In the genomic region with DNA sequence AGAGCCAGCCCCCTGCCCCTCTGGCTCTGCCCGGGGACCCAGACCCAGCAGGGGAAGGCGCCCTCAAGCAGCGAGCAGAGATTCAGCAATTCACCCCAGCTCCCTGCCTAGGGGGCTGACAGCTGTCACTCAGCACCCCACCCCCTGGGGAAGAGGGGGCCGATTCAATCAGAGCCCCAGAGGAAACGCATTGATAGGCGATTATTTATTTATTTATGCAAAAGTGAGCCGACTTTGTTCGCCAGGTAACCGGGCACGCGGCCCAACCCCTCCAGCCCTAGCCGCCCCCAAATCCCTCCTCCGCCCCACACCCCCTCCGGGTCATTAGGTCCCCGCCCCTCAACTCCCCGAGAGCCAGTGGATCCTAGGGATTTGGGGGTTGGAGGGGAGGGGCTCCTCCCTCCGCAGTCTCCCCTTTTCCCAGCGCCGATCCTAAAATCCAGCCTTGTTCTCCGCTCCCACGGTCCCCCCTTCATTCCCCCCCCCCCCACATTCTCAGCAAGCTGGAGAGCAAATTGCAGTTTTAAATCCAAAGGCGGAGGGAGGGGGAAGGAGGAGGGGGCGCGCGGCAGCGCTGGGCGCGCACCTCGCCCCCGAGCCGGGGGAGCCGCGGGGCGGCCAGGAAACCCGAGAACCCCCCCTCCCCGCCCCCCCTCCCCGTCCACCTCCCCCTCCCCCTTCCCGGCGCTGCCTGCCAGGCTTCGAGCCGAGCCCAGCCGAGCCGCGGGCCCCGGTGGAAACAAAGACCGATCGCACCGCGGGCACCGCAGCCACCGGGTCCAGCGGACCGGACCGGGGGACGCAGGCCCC, we compare ENCODE assay signal across 8 cellular contexts. TPM values are rescaled to one million over a fixed set of nuclear protein-coding genes. Genes with fewer than 3 reads are reported as not detected.
DNase-seq lines count a peak whose midpoint lies in the region; ATAC-seq and TF ChIP-seq lines count a peak whose summit lies in the region.

No MANE protein-coding gene starts in this region.

- peak overlapping the region in 1 of 2 donors; percentile 45 for H3K27ac Mint-ChIP-seq in activated naive CD4-positive, alpha-beta T cell treated with anti-CD3 and anti-CD28 coated beads, Interleukin-2, amount 50 U/mL, for 72 hours

- peak overlapping the region; percentile 91 for H3K27ac ChIP-seq in cingulate gyrus (ENCODE audit: low read depth, low read length)
- peak overlapping the region; percentile 83 to 88 for H3K27ac ChIP-seq in left lung
- H3K27ac ChIP-seq in temporal lobe (ENCODE audit: low read depth, low read length), result peak overlapping the region; percentile 78

- peak; percentile 33 for DNase-seq in activated naive CD4-positive, alpha-beta T cell treated with Interleukin-2 at 50 U/mL for 16 hours
- DNase-seq in activated naive CD4-positive, alpha-beta T cell treated with anti-CD3 and anti-CD28 coated beads, Interleukin-2, amount 50 U/mL, for 72 hours (ENCODE audit: low spot score in 2 of 2), result no peak
- DNase-seq in left lung, result peak in 1 of 2 donors; percentile 88
- DNase-seq in GM19240 (ENCODE audit: insufficient read length, low spot score), result no peak
- no peak for DNase-seq in COLO829 (ENCODE audit: low spot score)

- no peaks in the 10 kb centered on the region for H3K36me3 Mint-ChIP-seq in activated naive CD4-positive, alpha-beta T cell treated with anti-CD3 and anti-CD28 coated beads, Interleukin-2, amount 50 U/mL, for 72 hours

- intact Hi-C loops in left lung (cut with DNase I), result loop anchor here in 1 of 2 donors (5.0 kb wide), 1 partner anchor 45 kb away; no protein-coding TSS in a partner anchor

- no peaks in the 10 kb centered on the region for H3K9me3 ChIP-seq in left lung

- ATAC-seq in activated naive CD4-positive, alpha-beta T cell treated with anti-CD3 and anti-CD28 coated beads, Interleukin-2, amount 50 U/mL, for 72 hours, result no peak
- ATAC-seq in SK-N-SH treated with all-trans-retinoic acid at 6 μM for 48 hours, result 0 out of 3 replicates have a peak, but pooled peaks have one; percentile 1
- peak; percentile 43 for ATAC-seq in left lung

- H3K9me3 Mint-ChIP-seq in activated naive CD4-positive, alpha-beta T cell treated with anti-CD3 and anti-CD28 coated beads, Interleukin-2, amount 50 U/mL, for 72 hours, result no peaks in the 10 kb centered on the region

- H3K36me3 ChIP-seq in left lung, result no peaks in the 10 kb centered on the region

- peaks cover 0 to 18% of the 10 kb centered on the region in 2 donors for H3K27me3 ChIP-seq in left lung

- H3K4me3 ChIP-seq in left lung, result peak overlapping the region; percentile 78 to 79

- H3K4me1 ChIP-seq in left lung, result peaks cover 38 to 68% of the 10 kb centered on the region in 2 donors

- TF ChIP-seq CTCF in left lung (IDR thresholded peaks at IDR 0.05), result no peak

TF ChIP-seq in SK-N-SH treated with all-trans-retinoic acid at 6 μM for 48 hours, 23 proteins besides CTCF, POLR2A, EP300 and RAD21:
- no peak for TF ChIP-seq CSRNP3 (CRISPR knock-in tag; IDR thresholded peaks at IDR 0.05)
- TF ChIP-seq ISL1 (CRISPR knock-in tag; IDR thresholded peaks at IDR 0.05), result no peak
- no peak for TF ChIP-seq GLIS3 (CRISPR knock-in tag; IDR thresholded peaks at IDR 0.05)
- TF ChIP-seq OSR1 (CRISPR knock-in tag; IDR thresholded peaks at IDR 0.05), result no peak
TF ChIP-seq in SK-N-SH treated with all-trans-retinoic acid at 6 μM for 48 hours: peak in this region for 0.

RNA-seq across cellular contexts. Expression of gene AHDC1, which starts 1.2 kb away (rescaled TPM):
- 10 to 100 TPM; 12.8 to 16.5 TPM for total RNA-seq in activated naive CD4-positive, alpha-beta T cell treated with anti-CD3 and anti-CD28 coated beads, Interleukin-2, amount 50 U/mL, for 72 hours
- total RNA-seq in left lung, result 10 to 100 TPM; 35.5 to 38.0 TPM
- 16.5 TPM for total RNA-seq in temporal lobe

RNA-seq across cellular contexts. Expression of gene FGR, which starts 32.3 kb away (rescaled TPM):
- under 1 TPM; 0.29 to 0.68 TPM for total RNA-seq in activated naive CD4-positive, alpha-beta T cell treated with anti-CD3 and anti-CD28 coated beads, Interleukin-2, amount 50 U/mL, for 72 hours
- 100 to 1,000 TPM in 1 of 2 donors, 10 to 100 TPM in 1; 44.6 to 126 TPM for total RNA-seq in left lung
- total RNA-seq in temporal lobe, result 1.7 TPM

Comparison
In these comparisons a context has a peak if more than half of its experiments do, and no peak if none do; other contexts are left out.
1. ATAC-seq: peak in SK-N-SH treated with all-trans-retinoic acid at 6 μM for 48 hours (single experiment) and left lung (single experiment); none in activated naive CD4-positive, alpha-beta T cell treated with anti-CD3 and anti-CD28 coated beads, Interleukin-2, amount 50 U/mL, for 72 hours (0 of 2).
2. RNA of gene FGR, which starts 32.3 kb away (total RNA-seq): 44.6 to 126 TPM in left lung; 1.7 TPM in temporal lobe (single experiment) and 0.29 to 0.68 TPM in activated naive CD4-positive, alpha-beta T cell treated with anti-CD3 and anti-CD28 coated beads, Interleukin-2, amount 50 U/mL, for 72 hours; every median in the first group is over 10 times any median in the second.
3. Peak in every context shown above with its lines, with median percentiles within 50 percentile points of each other: H3K27ac ChIP-seq.